In genomic region chr4:6751611-6752485, GRCh38 we compare ENCODE assay signal across 1 cellular context.
TF ChIP-seq lines count a peak whose summit lies in the region.

No MANE protein-coding gene starts in this region.

TF ChIP-seq in HepG2, 621 proteins besides CTCF, POLR2A, EP300 and RAD21 (continued from another document):
- peak; percentile 100 for TF ChIP-seq IRF2 (CRISPR knock-in tag; IDR thresholded peaks at IDR 0.05)
- peak; percentile 90 for TF ChIP-seq ZNF629 (CRISPR knock-in tag; conservative IDR thresholded peaks at IDR 0.05)
- peak; percentile 62; the same call in 1 of the 2 replicates for TF ChIP-seq FOXK2 (IDR thresholded peaks at IDR 0.05)
- no peak for TF ChIP-seq ZBTB37 (CRISPR knock-in tag; IDR thresholded peaks at IDR 0.05)
- TF ChIP-seq CREM (IDR thresholded peaks at IDR 0.05): peak; percentile 42; the same call in 1 of the 2 replicates
- no peak for TF ChIP-seq CREM (CRISPR knock-in tag; IDR thresholded peaks at IDR 0.05)
- TF ChIP-seq SOX6 (IDR thresholded peaks at IDR 0.05): no peak
- TF ChIP-seq SOX6 (CRISPR knock-in tag; IDR thresholded peaks at IDR 0.05): peak; percentile 57
- TF ChIP-seq PHF8 (CRISPR knock-in tag; IDR thresholded peaks at IDR 0.05): 0 out of 2 replicates have a peak, but pooled peaks have one; percentile 5
- no peak for TF ChIP-seq NR2F6 (IDR thresholded peaks at IDR 0.05)
- peak; percentile 7; the same call in 1 of the 2 replicates for TF ChIP-seq NR2F6 (CRISPR knock-in tag; IDR thresholded peaks at IDR 0.05)
- TF ChIP-seq RCOR2 (CRISPR knock-in tag; IDR thresholded peaks at IDR 0.05): peak; percentile 21; the same call in 1 of the 2 replicates
- peak; percentile 38; the same call in 1 of the 2 replicates for TF ChIP-seq ELF4 (CRISPR knock-in tag; IDR thresholded peaks at IDR 0.05; ENCODE audit: borderline replicate concordance)
- TF ChIP-seq MTA1 (CRISPR knock-in tag; IDR thresholded peaks at IDR 0.05; ENCODE audit: borderline replicate concordance): no peak
- peak; percentile 32; the same call in 1 of the 2 replicates for TF ChIP-seq PPARG (CRISPR knock-in tag; conservative IDR thresholded peaks at IDR 0.05)
- peak; percentile 69 for TF ChIP-seq CBFB (CRISPR knock-in tag; IDR thresholded peaks at IDR 0.05)
- peak; percentile 63; the same call in 1 of the 2 replicates for TF ChIP-seq THRA (CRISPR knock-in tag; IDR thresholded peaks at IDR 0.05; ENCODE audit: borderline replicate concordance)
- peak; percentile 21; the same call in 1 of the 2 replicates for TF ChIP-seq ZFX (CRISPR knock-in tag; IDR thresholded peaks at IDR 0.05; ENCODE audit: low read depth)
- TF ChIP-seq REST (IDR thresholded peaks at IDR 0.05; ENCODE audit: borderline replicate concordance in 1 of 2, low read depth in 1 of 2, low read length in 2 of 2): no peak
- peak; percentile 65; the same call in 1 of the 2 replicates for TF ChIP-seq ETV5 (CRISPR knock-in tag; IDR thresholded peaks at IDR 0.05; ENCODE audit: borderline replicate concordance)
- 0 out of 2 replicates have a peak, but pooled peaks have one; percentile 73 for TF ChIP-seq IRF1 (CRISPR knock-in tag; IDR thresholded peaks at IDR 0.05; ENCODE audit: low read depth)
- TF ChIP-seq HOXA3 (CRISPR knock-in tag; IDR thresholded peaks at IDR 0.05): peak; percentile 38; the same call in 1 of the 2 replicates
- TF ChIP-seq EHMT2 (IDR thresholded peaks at IDR 0.05; ENCODE audit: borderline replicate concordance, low read depth, low read length): no peak
- TF ChIP-seq ZNF780A (CRISPR knock-in tag; IDR thresholded peaks at IDR 0.05): no peak
- TF ChIP-seq FOXO1 (CRISPR knock-in tag; IDR thresholded peaks at IDR 0.05): peak; percentile 54; the same call in 1 of the 2 replicates
- no peak for TF ChIP-seq UBTF (CRISPR knock-in tag; IDR thresholded peaks at IDR 0.05)
- TF ChIP-seq ZNF772 (CRISPR knock-in tag; IDR thresholded peaks at IDR 0.05): peak; percentile 25; the same call in 1 of the 2 replicates
- peak; percentile 22; the same call in 1 of the 2 replicates for TF ChIP-seq ZMYM3 (CRISPR knock-in tag; IDR thresholded peaks at IDR 0.05)
- 0 out of 2 replicates have a peak, but pooled peaks have one; percentile 12 for TF ChIP-seq MIXL1 (CRISPR knock-in tag; IDR thresholded peaks at IDR 0.05)
- TF ChIP-seq CREB1 (IDR thresholded peaks at IDR 0.05): peak; percentile 78
- no peak for TF ChIP-seq CREB1 (CRISPR knock-in tag; IDR thresholded peaks at IDR 0.05)
- TF ChIP-seq SP5 (CRISPR knock-in tag; IDR thresholded peaks at IDR 0.05; ENCODE audit: borderline replicate concordance, low read depth): peak; percentile 26
- peak; percentile 35; the same call in 1 of the 2 replicates for TF ChIP-seq ZNF331 (CRISPR knock-in tag; IDR thresholded peaks at IDR 0.05)
- TF ChIP-seq ZNF784 (CRISPR knock-in tag; IDR thresholded peaks at IDR 0.05; ENCODE audit: borderline replicate concordance): peak; percentile 100
